17 cellular contexts compared by ENCODE assay signal in genomic region chr14:102584871-102585869, GRCh38. TPM values are rescaled to one million over a fixed set of nuclear protein-coding genes. Genes with fewer than 3 reads are reported as not detected.
A peak's percentile ranks its signal among the peaks of the same experiment; 100 is the strongest.
DNase-seq lines count a peak whose midpoint lies in the region; ATAC-seq and TF ChIP-seq lines count a peak whose summit lies in the region.
"Had no signal": no experiment of that assay in that cellular context is flagged by ENCODE, and none has a peak within 500 bp of the region (broad histone marks: within the 10 kb centered on the region; RNA-seq: fewer than 3 reads in every experiment).

No MANE protein-coding gene starts in this region.

- H3K4me3 ChIP-seq in right lobe of liver (no peak overlapping the region), upper lobe of right lung (no peak overlapping the region), body of pancreas (no peak overlapping the region)
- H3K4me3 ChIP-seq: GM23248, SJSA1, spleen, uterus had no signal

- H3K36me3 ChIP-seq in right lobe of liver = no peaks in the 10 kb centered on the region
- no peaks in the 10 kb centered on the region for H3K36me3 ChIP-seq in upper lobe of right lung
- no peaks in the 10 kb centered on the region for H3K36me3 ChIP-seq in body of pancreas (replicated peaks in 1 of 2; ENCODE audit: insufficient read depth in 1 of 2, low read depth in 2 of 2)
- H3K36me3 ChIP-seq: SJSA1, spleen, uterus had no signal

- H3K27ac ChIP-seq in right lobe of liver (no peak overlapping the region), upper lobe of right lung (no peak overlapping the region), body of pancreas (no peak overlapping the region)
- H3K27ac ChIP-seq: GM23248, SJSA1, spleen, uterus had no signal

- no peaks in the 10 kb centered on the region for H3K4me1 Mint-ChIP-seq in natural killer cell treated with Interleukin-12 subunit alpha and Interleukin-12 subunit beta and Interleukin-15 and Interleukin-18, amount 100 ng/mL, for 72 hours (ENCODE audit: low read depth in 2 of 2)
- no peaks in the 10 kb centered on the region for H3K4me1 Mint-ChIP-seq in natural killer cell

- H3K36me3 Mint-ChIP-seq in natural killer cell treated with Interleukin-12 subunit alpha and Interleukin-12 subunit beta and Interleukin-15 and Interleukin-18, amount 100 ng/mL, for 72 hours = no peaks in the 10 kb centered on the region
- H3K36me3 Mint-ChIP-seq in natural killer cell = no peaks in the 10 kb centered on the region

- peak; percentile 22 to 41 for ATAC-seq in natural killer cell treated with Interleukin-12 subunit alpha and Interleukin-12 subunit beta and Interleukin-15 and Interleukin-18, amount 100 ng/mL, for 72 hours
- ATAC-seq in natural killer cell (no peak), right lobe of liver (peak; percentile 12 to 33 (median 23)), upper lobe of right lung (peak; percentile 51), body of pancreas (no peak), HG03439 (IDR thresholded peaks at IDR 0.05; ENCODE audit: unreplicated experiment) (no peak)
- ATAC-seq: effector memory CD8-positive, alpha-beta T cell had no signal

- TF ChIP-seq POLR2A in right lobe of liver (IDR thresholded peaks at IDR 0.05) (no peak), body of pancreas (IDR thresholded peaks at IDR 0.05) (no peak)

- intact Hi-C loops in natural killer cell (cut with micrococcal nuclease) = no loop called here
- intact Hi-C loops in right lobe of liver (cut with DNase I) = no loop called here
- intact Hi-C loops in upper lobe of right lung (cut with DNase I) = no loop called here
- intact Hi-C loops in body of pancreas (cut with DNase I) = no loop called here

- no peaks in the 10 kb centered on the region for H3K4me1 ChIP-seq in right lobe of liver
- H3K4me1 ChIP-seq in upper lobe of right lung = no peaks in the 10 kb centered on the region
- no peaks in the 10 kb centered on the region for H3K4me1 ChIP-seq in body of pancreas
- H3K4me1 ChIP-seq: uterus had no signal

- H3K9me3 ChIP-seq in right lobe of liver (no peaks in the 10 kb centered on the region), upper lobe of right lung (no peaks in the 10 kb centered on the region), body of pancreas (no peaks in the 10 kb centered on the region)
- H3K9me3 ChIP-seq: SJSA1, spleen, uterus had no signal

- no peaks in the 10 kb centered on the region for H3K27me3 Mint-ChIP-seq in natural killer cell treated with Interleukin-12 subunit alpha and Interleukin-12 subunit beta and Interleukin-15 and Interleukin-18, amount 100 ng/mL, for 72 hours
- no peaks in the 10 kb centered on the region for H3K27me3 Mint-ChIP-seq in natural killer cell (ENCODE audit: low read depth in 2 of 2)

- H3K9me3 Mint-ChIP-seq in natural killer cell treated with Interleukin-12 subunit alpha and Interleukin-12 subunit beta and Interleukin-15 and Interleukin-18, amount 100 ng/mL, for 72 hours = no peaks in the 10 kb centered on the region
- H3K9me3 Mint-ChIP-seq in natural killer cell = no peaks in the 10 kb centered on the region
- H3K9me3 Mint-ChIP-seq: effector memory CD8-positive, alpha-beta T cell had no signal

- WGBS in right lobe of liver (ENCODE audit: insufficient coverage, low coverage, low lambda C conversion rate, missing lambda C conversion rate) = 64% methylated on average over 11 of the region's 24 CpGs
- 64 to 70% methylated on average over 21 to 23 of the region's 24 CpGs for WGBS in body of pancreas, 2 donors

- no peak for DNase-seq in natural killer cell treated with Interleukin-12 subunit alpha and Interleukin-12 subunit beta and Interleukin-15 and Interleukin-18, amount 100 ng/mL, for 72 hours (ENCODE audit: low spot score)
- no peak for DNase-seq in natural killer cell
- DNase-seq in ecto neural progenitor cell (ENCODE audit: low spot score) = peak; percentile 86
- no peak for DNase-seq in right lobe of liver
- no peak for DNase-seq in upper lobe of right lung
- no peak for DNase-seq in body of pancreas
- DNase-seq in DMS153 (lab: John Stamatoyannopoulos, UW) = no peak
- DNase-seq: activated T-cell treated with anti-CD3 and anti-CD28 coated beads, Interleukin-2, amount 50 U/mL, for 1 hour; amniotic stem cell; effector memory CD8-positive, alpha-beta T cell; GM23248; hippocampal formation; NCI-H1417; spleen; uterus had no signal

- TF ChIP-seq CTCF in natural killer cell (IDR thresholded peaks at IDR 0.05) (no peak), right lobe of liver (IDR thresholded peaks at IDR 0.05) (no peak), upper lobe of right lung (IDR thresholded peaks at IDR 0.05) (no peak), body of pancreas (IDR thresholded peaks at IDR 0.05) (no peak)

- H3K27ac Mint-ChIP-seq in natural killer cell treated with Interleukin-12 subunit alpha and Interleukin-12 subunit beta and Interleukin-15 and Interleukin-18, amount 100 ng/mL, for 72 hours = no peak overlapping the region
- H3K27ac Mint-ChIP-seq in natural killer cell = no peak overlapping the region
- H3K27ac Mint-ChIP-seq: effector memory CD8-positive, alpha-beta T cell had no signal

- H3K27me3 ChIP-seq in right lobe of liver = no peaks in the 10 kb centered on the region
- H3K27me3 ChIP-seq in upper lobe of right lung = no peaks in the 10 kb centered on the region
- H3K27me3 ChIP-seq in body of pancreas = no peaks in the 10 kb centered on the region
- H3K27me3 ChIP-seq: SJSA1, spleen, uterus had no signal

- no peak overlapping the region for H3K4me3 Mint-ChIP-seq in natural killer cell treated with Interleukin-12 subunit alpha and Interleukin-12 subunit beta and Interleukin-15 and Interleukin-18, amount 100 ng/mL, for 72 hours
- H3K4me3 Mint-ChIP-seq in natural killer cell = no peak overlapping the region
- H3K4me3 Mint-ChIP-seq: effector memory CD8-positive, alpha-beta T cell had no signal

RNA-seq across cellular contexts. Expression of gene RCOR1, which starts 7.3 kb away (rescaled TPM):
- total RNA-seq in natural killer cell treated with Interleukin-12 subunit alpha and Interleukin-12 subunit beta and Interleukin-15 and Interleukin-18, amount 100 ng/mL, for 72 hours = 10 to 100 TPM; 17.1 to 17.5 TPM
- 10 to 100 TPM; 20.3 to 36.5 (median 21.8) TPM for total RNA-seq in natural killer cell
- total RNA-seq in right lobe of liver = 10 to 100 TPM in 2 of 6 experiments, 1 to 10 TPM in 4; 7.5 to 14.1 (median 8.7) TPM
- 43.6 TPM for total RNA-seq in upper lobe of right lung
- 1 to 10 TPM; 6.3 to 6.7 TPM for total RNA-seq in body of pancreas

Comparison
In these comparisons a context has a peak if more than half of its experiments do, and no peak if none do; other contexts are left out.
1. ATAC-seq: peak in natural killer cell treated with Interleukin-12 subunit alpha and Interleukin-12 subunit beta and Interleukin-15 and Interleukin-18, amount 100 ng/mL, for 72 hours (2 of 2), right lobe of liver (4 of 4) and upper lobe of right lung (single experiment); none in natural killer cell (0 of 3), body of pancreas (single experiment) and HG03439 (single experiment).